Comparison of ENCODE assay signal across 24 cellular contexts in genomic region chr6:27026361-27026760, GRCh38.
DNase-seq lines count a peak whose midpoint lies in the region; ATAC-seq, FAIRE-seq and TF ChIP-seq lines count a peak whose summit lies in the region.
"Had no signal": no experiment of that assay in that cellular context is flagged by ENCODE, and none has a peak within 500 bp of the region (broad histone marks: within the 10 kb centered on the region; RNA-seq: fewer than 3 reads in every experiment).

No MANE protein-coding gene starts in this region.

- H3K27me3 ChIP-seq in bronchial epithelial cell (ENCODE audit: control insufficient read depth, insufficient read depth, low read length) (no peaks in the 10 kb centered on the region), foreskin keratinocyte (no peaks in the 10 kb centered on the region)
- H3K27me3 ChIP-seq: BLaER1 had no signal

- no peaks in the 10 kb centered on the region for H3K9me3 Mint-ChIP-seq in stimulated activated memory B cell treated with anti-CD40 and anti-IgM and Interleukin-4, amounts not matched to agents 10 μg/mL and 1 μg/mL and 100 μg/mL, for 72 hours
- H3K9me3 Mint-ChIP-seq in activated naive CD4-positive, alpha-beta T cell treated with anti-CD3 and anti-CD28 coated beads, Interleukin-2, amount 50 U/mL, for 72 hours: no peaks in the 10 kb centered on the region
- H3K9me3 Mint-ChIP-seq: CD8-positive, alpha-beta T cell; HFFc6 had no signal

- H3K27ac ChIP-seq in foreskin keratinocyte: no peak overlapping the region
- H3K27ac ChIP-seq: 22Rv1, BLaER1, C4-2B had no signal

- H3K27ac Mint-ChIP-seq in stimulated activated memory B cell treated with anti-CD40 and anti-IgM and Interleukin-4, amounts not matched to agents 10 μg/mL and 1 μg/mL and 100 μg/mL, for 72 hours: no peak overlapping the region
- no peak overlapping the region for H3K27ac Mint-ChIP-seq in activated naive CD4-positive, alpha-beta T cell treated with anti-CD3 and anti-CD28 coated beads, Interleukin-2, amount 50 U/mL, for 72 hours
- H3K27ac Mint-ChIP-seq: B cell; CD4-positive, CD25-positive, alpha-beta regulatory T cell; CD8-positive, alpha-beta T cell; HFFc6 had no signal

- TF ChIP-seq CTCF in bronchial epithelial cell (IDR thresholded peaks at IDR 0.05; ENCODE audit: insufficient read depth, low read length, severe bottlenecking) (no peak), foreskin keratinocyte (conservative IDR thresholded peaks at IDR 0.05) (no peak)

- H3K36me3 Mint-ChIP-seq in stimulated activated memory B cell treated with anti-CD40 and anti-IgM and Interleukin-4, amounts not matched to agents 10 μg/mL and 1 μg/mL and 100 μg/mL, for 72 hours: no peaks in the 10 kb centered on the region
- H3K36me3 Mint-ChIP-seq in activated naive CD4-positive, alpha-beta T cell treated with anti-CD3 and anti-CD28 coated beads, Interleukin-2, amount 50 U/mL, for 72 hours: no peaks in the 10 kb centered on the region
- H3K36me3 Mint-ChIP-seq: CD4-positive, CD25-positive, alpha-beta regulatory T cell; CD8-positive, alpha-beta T cell had no signal

- DNase-seq in Daoy (ENCODE audit: low read depth) (peak; percentile 56), bronchial epithelial cell (ENCODE audit: low read depth) (peak; percentile 54), foreskin keratinocyte (peak; percentile 44 to 72)
- no peak for DNase-seq in stimulated activated CD4-positive, alpha-beta T cell treated with anti-CD3 and anti-CD28 coated beads, Interleukin-1b, Interleukin-23, amount 100 ng/mL, for 48 hours
- DNase-seq in activated naive CD4-positive, alpha-beta T cell treated with anti-CD3 and anti-CD28 coated beads, Interleukin-2, amount 50 U/mL, for 72 hours (ENCODE audit: low spot score in 2 of 2): no peak
- DNase-seq: Caco-2; CD4-positive, CD25-positive, alpha-beta regulatory T cell; CD8-positive, alpha-beta T cell; DMS153; DND-41; EL; GDM1; GOT3; HFFc6 had no signal

- H3K4me1 ChIP-seq in foreskin keratinocyte: peaks cover under 1% of the 10 kb centered on the region
- H3K4me1 ChIP-seq: BLaER1, Caco-2, HAP-1 had no signal

- no peak overlapping the region for H3K4me3 Mint-ChIP-seq in stimulated activated memory B cell treated with anti-CD40 and anti-IgM and Interleukin-4, amounts not matched to agents 10 μg/mL and 1 μg/mL and 100 μg/mL, for 72 hours
- H3K4me3 Mint-ChIP-seq: B cell; CD4-positive, CD25-positive, alpha-beta regulatory T cell; CD8-positive, alpha-beta T cell; HFFc6 had no signal

- H3K36me3 ChIP-seq in bronchial epithelial cell (ENCODE audit: control insufficient read depth, insufficient read depth, low read length): no peaks in the 10 kb centered on the region
- H3K36me3 ChIP-seq: BLaER1, HAP-1 had no signal

- no peak for FAIRE-seq in bronchial epithelial cell (lab: Jason Lieb, UNC)
- FAIRE-seq: A204.1, GM12878, GM18507, H54 had no signal

- ATAC-seq in foreskin keratinocyte: peak; percentile 14
- no peak for ATAC-seq in stimulated activated memory B cell treated with anti-CD40 and anti-IgM and Interleukin-4, amounts not matched to agents 10 μg/mL and 1 μg/mL and 100 μg/mL, for 72 hours
- no peak for ATAC-seq in activated naive CD4-positive, alpha-beta T cell treated with anti-CD3 and anti-CD28 coated beads, Interleukin-2, amount 50 U/mL, for 72 hours
- ATAC-seq: CD8-positive, alpha-beta T cell; GM12878 had no signal

- H3K4me3 ChIP-seq in bronchial epithelial cell (ENCODE audit: low read depth, low read length): no peak overlapping the region
- H3K4me3 ChIP-seq: BLaER1, GM12878, HAP-1 had no signal

- H3K27me3 Mint-ChIP-seq in stimulated activated memory B cell treated with anti-CD40 and anti-IgM and Interleukin-4, amounts not matched to agents 10 μg/mL and 1 μg/mL and 100 μg/mL, for 72 hours: peaks cover 30% of the 10 kb centered on the region

- H3K4me1 Mint-ChIP-seq in stimulated activated memory B cell treated with anti-CD40 and anti-IgM and Interleukin-4, amounts not matched to agents 10 μg/mL and 1 μg/mL and 100 μg/mL, for 72 hours: no peaks in the 10 kb centered on the region
- H3K4me1 Mint-ChIP-seq: B cell; CD4-positive, CD25-positive, alpha-beta regulatory T cell had no signal

Comparison
In these comparisons a context has a peak if more than half of its experiments do, and no peak if none do; other contexts are left out.
1. DNase-seq: peak in Daoy (single experiment), bronchial epithelial cell (single experiment) and foreskin keratinocyte (2 of 2); none in stimulated activated CD4-positive, alpha-beta T cell treated with anti-CD3 and anti-CD28 coated beads, Interleukin-1b, Interleukin-23, amount 100 ng/mL, for 48 hours (single experiment) and activated naive CD4-positive, alpha-beta T cell treated with anti-CD3 and anti-CD28 coated beads, Interleukin-2, amount 50 U/mL, for 72 hours (0 of 2).